22 cellular contexts compared by ENCODE assay signal in genomic region chr12:32395031-32395430, GRCh38.
"Had no signal": no experiment of that assay in that cellular context is flagged by ENCODE, and none has a peak within 500 bp of the region (broad histone marks: within the 10 kb centered on the region; RNA-seq: fewer than 3 reads in every experiment).

No MANE protein-coding gene starts in this region.

- H3K27ac Mint-ChIP-seq: activated B cell treated with CpG ODN at 0.5 μM for 24 hours; activated CD8-positive, alpha-beta T cell treated with anti-CD3 and anti-CD28 coated beads, Interleukin-2, amount 10 ng/mL, durations not matched to agents 7 days and 5 days; activated naive CD8-positive, alpha-beta T cell treated with anti-CD3 and anti-CD28 coated beads, Interleukin-2, amount 10 ng/mL, durations not matched to agents 7 days and 5 days; brain; natural killer cell treated with Interleukin-12 subunit alpha and Interleukin-12 subunit beta and Interleukin-15 and Interleukin-18, amount 100 ng/mL, for 72 hours; progenitor cell of endocrine pancreas; stimulated activated naive B cell treated with anti-CD40 and anti-IgM and Interleukin-4, amounts not matched to agents 10 μg/mL and 1 μg/mL and 100 μg/mL, for 72 hours had no signal

- DNase-seq: activated B cell treated with CpG ODN at 0.5 μM for 24 hours; activated CD4-positive, alpha-beta T cell treated with anti-CD3 and anti-CD28 coated beads for 48 hours; activated CD8-positive, alpha-beta memory T cell treated with anti-CD3 and anti-CD28 coated beads, Interleukin-2, amount 50 U/mL, for 4 hours; activated CD8-positive, alpha-beta T cell treated with anti-CD3 and anti-CD28 coated beads, Interleukin-2, amount 10 ng/mL, durations not matched to agents 7 days and 5 days; activated naive CD4-positive, alpha-beta T cell; activated naive CD8-positive, alpha-beta T cell treated with anti-CD3 and anti-CD28 coated beads, Interleukin-2, amount 10 ng/mL, durations not matched to agents 7 days and 5 days; cortex of kidney; effector CD4-positive, alpha-beta T cell; foreskin fibroblast; glutamatergic neuron; hypothalamus; left ventricle myocardium superior; occipital lobe; right cardiac atrium; stimulated activated CD4-positive, alpha-beta T cell treated with anti-CD3 and anti-CD28 coated beads, Interleukin-15, amount 100 ng/mL, for 24 hours; stimulated activated CD4-positive, alpha-beta T cell treated with anti-CD3 and anti-CD28 coated beads, Interleukin-4, amount 100 ng/mL, for 1 hour; stimulated activated naive B cell treated with anti-CD40 and anti-IgM and Interleukin-4, amounts not matched to agents 10 μg/mL and 1 μg/mL and 100 μg/mL, for 72 hours; thyroid gland had no signal

- H3K36me3 Mint-ChIP-seq: activated naive CD8-positive, alpha-beta T cell treated with anti-CD3 and anti-CD28 coated beads, Interleukin-2, amount 10 ng/mL, durations not matched to agents 7 days and 5 days; brain; natural killer cell treated with Interleukin-12 subunit alpha and Interleukin-12 subunit beta and Interleukin-15 and Interleukin-18, amount 100 ng/mL, for 72 hours had no signal

- H3K9me3 Mint-ChIP-seq: activated B cell treated with CpG ODN at 0.5 μM for 24 hours; activated naive CD8-positive, alpha-beta T cell treated with anti-CD3 and anti-CD28 coated beads, Interleukin-2, amount 10 ng/mL, durations not matched to agents 7 days and 5 days; brain; central memory CD8-positive, alpha-beta T cell; natural killer cell treated with Interleukin-12 subunit alpha and Interleukin-12 subunit beta and Interleukin-15 and Interleukin-18, amount 100 ng/mL, for 72 hours; stimulated activated naive B cell treated with anti-CD40 and anti-IgM and Interleukin-4, amounts not matched to agents 10 μg/mL and 1 μg/mL and 100 μg/mL, for 72 hours had no signal

- H3K4me3 Mint-ChIP-seq: activated B cell treated with CpG ODN at 0.5 μM for 24 hours; activated CD8-positive, alpha-beta T cell treated with anti-CD3 and anti-CD28 coated beads, Interleukin-2, amount 10 ng/mL, durations not matched to agents 7 days and 5 days; activated naive CD8-positive, alpha-beta T cell treated with anti-CD3 and anti-CD28 coated beads, Interleukin-2, amount 10 ng/mL, durations not matched to agents 7 days and 5 days; brain; central memory CD8-positive, alpha-beta T cell; natural killer cell treated with Interleukin-12 subunit alpha and Interleukin-12 subunit beta and Interleukin-15 and Interleukin-18, amount 100 ng/mL, for 72 hours; stimulated activated naive B cell treated with anti-CD40 and anti-IgM and Interleukin-4, amounts not matched to agents 10 μg/mL and 1 μg/mL and 100 μg/mL, for 72 hours had no signal

- ATAC-seq: activated CD8-positive, alpha-beta T cell treated with anti-CD3 and anti-CD28 coated beads, Interleukin-2, amount 10 ng/mL, durations not matched to agents 7 days and 5 days; left ventricle myocardium superior; natural killer cell treated with Interleukin-12 subunit alpha and Interleukin-12 subunit beta and Interleukin-15 and Interleukin-18, amount 100 ng/mL, for 72 hours; right cardiac atrium; stimulated activated naive B cell treated with anti-CD40 and anti-IgM and Interleukin-4, amounts not matched to agents 10 μg/mL and 1 μg/mL and 100 μg/mL, for 72 hours had no signal
